Comparison of ENCODE assay signal across 1 cellular context in the genomic region with DNA sequence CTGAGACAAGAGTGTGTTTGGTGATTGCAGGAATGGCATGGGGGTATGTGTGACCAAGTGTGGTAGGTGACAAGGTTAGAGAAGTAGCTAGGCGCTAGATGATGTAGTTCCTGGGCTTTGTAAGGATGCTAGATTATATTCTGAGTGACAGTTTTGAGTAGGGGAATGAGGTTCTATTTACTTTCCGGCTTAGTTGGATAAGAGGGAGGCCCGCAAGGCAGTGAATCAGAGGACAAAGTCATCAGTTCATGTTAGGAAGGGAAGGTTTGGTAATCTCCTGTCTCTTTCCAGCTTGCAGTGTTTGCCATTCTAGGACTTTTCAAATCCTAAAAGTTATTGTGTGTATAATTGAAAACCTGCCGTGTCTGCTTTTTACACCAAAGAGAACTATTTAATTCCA.
TF ChIP-seq lines count a peak whose summit lies in the region.

No MANE protein-coding gene starts in this region.

TF ChIP-seq in H1, 55 proteins besides CTCF, POLR2A, EP300 and RAD21 (continued from another document):
- no peak for TF ChIP-seq TAF1 (IDR thresholded peaks at IDR 0.05; ENCODE audit: low read depth, low read length)
